In the genomic region with DNA sequence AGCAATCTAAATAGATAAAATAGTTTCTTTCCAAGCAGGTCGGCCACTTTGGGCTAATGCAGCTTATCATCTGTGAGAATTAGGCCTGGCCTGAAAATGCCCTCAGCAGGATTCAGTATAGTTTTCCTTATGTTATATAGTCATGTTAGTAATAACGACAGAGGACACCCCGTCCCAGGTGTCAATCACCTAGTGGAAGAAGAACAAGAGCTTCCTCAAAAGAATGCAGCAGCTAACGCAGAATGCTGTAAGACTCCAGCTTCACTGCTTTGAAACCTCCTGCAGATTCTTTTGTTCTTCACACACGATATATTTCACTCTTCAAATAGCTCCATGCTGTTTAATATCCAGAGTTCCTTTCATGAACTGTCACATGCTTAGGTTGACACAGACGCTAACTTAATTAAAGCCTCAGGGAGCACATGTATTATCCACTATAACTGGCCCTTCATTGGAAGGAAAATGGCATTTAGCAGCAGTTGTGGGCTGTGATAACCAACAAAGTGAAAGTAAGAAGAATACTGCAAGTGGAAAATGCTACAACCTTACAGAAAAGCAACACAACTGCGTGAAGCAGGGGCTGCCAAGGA, we compare ENCODE assay signal across 14 cellular contexts.
A peak's percentile ranks its signal among the peaks of the same experiment; 100 is the strongest.
DNase-seq lines count a peak whose midpoint lies in the region; ATAC-seq and TF ChIP-seq lines count a peak whose summit lies in the region.
"Had no signal": no experiment of that assay in that cellular context is flagged by ENCODE, and none has a peak within 500 bp of the region (broad histone marks: within the 10 kb centered on the region; RNA-seq: fewer than 3 reads in every experiment).

No MANE protein-coding gene starts in this region.

- no peak overlapping the region for H3K9ac ChIP-seq in Loucy (ENCODE audit: low read depth, low read length, poor library complexity, severe bottlenecking)

- H3K4me3 ChIP-seq in Loucy (ENCODE audit: low read length, poor library complexity, severe bottlenecking) (no peak overlapping the region), heart right ventricle (peak overlapping the region in 2 of 10 donors; percentile 2 to 6), tibial nerve (peak overlapping the region in 1 of 4 donors; percentile 11)
- H3K4me3 ChIP-seq: Peyer's patch had no signal

- intact Hi-C loops in heart right ventricle (cut with DNase I), result loop anchor here in 8 of 10 donors (2.0 to 10.0 kb wide), 11 partner anchors 55 to 387 kb away; no protein-coding TSS in a partner anchor

- H3K36me3 ChIP-seq in Loucy (ENCODE audit: insufficient read depth, low read length), result no peaks in the 10 kb centered on the region
- no peaks in the 10 kb centered on the region for H3K36me3 ChIP-seq in heart right ventricle
- no peaks in the 10 kb centered on the region for H3K36me3 ChIP-seq in tibial nerve
- H3K36me3 ChIP-seq: Peyer's patch had no signal

- no peak for TF ChIP-seq EP300 in tibial nerve (IDR thresholded peaks at IDR 0.05)

- H3K79me2 ChIP-seq in Loucy (ENCODE audit: insufficient read depth, low read length), result no peaks in the 10 kb centered on the region

- H3K27ac ChIP-seq in heart right ventricle (peak overlapping the region; percentile 5 to 92 (median 77)), tibial nerve (peak overlapping the region in 1 of 4 donors; percentile 47)
- H3K27ac ChIP-seq: Peyer's patch had no signal

- peak overlapping the region; percentile 18 for H3K4me2 ChIP-seq in Loucy (ENCODE audit: low read depth, low read length, poor library complexity, severe bottlenecking)

- TF ChIP-seq POLR2A in tibial nerve (IDR thresholded peaks at IDR 0.05), result no peak

- no peaks in the 10 kb centered on the region for H3F3A ChIP-seq in Loucy (ENCODE audit: low read depth)

- H3K4me1 ChIP-seq in Loucy (ENCODE audit: insufficient read depth, low read length, poor library complexity, severe bottlenecking) (peaks cover 6% of the 10 kb centered on the region), heart right ventricle (peaks cover 2 to 73% (median 57%) of the 10 kb centered on the region in 9 donors), tibial nerve (peaks cover 0 to 26% (median 4%) of the 10 kb centered on the region in 4 donors)
- H3K4me1 ChIP-seq: Peyer's patch had no signal

- DNase-seq in RPMI7951 (ENCODE audit: low read depth), result peak; percentile 5
- no peak for DNase-seq in heart right ventricle
- peak; percentile 51 for DNase-seq in retina
- no peak for DNase-seq in NCI-H2171 treated with DMSO at 0.1 percent for 48 hours (lab: John Stamatoyannopoulos, UW)
- DNase-seq in NCI-H524 (lab: John Stamatoyannopoulos, UW), result no peak
- no peak for DNase-seq in tibial nerve (ENCODE audit: low spot score in 2 of 2)
- DNase-seq: activated CD4-positive, alpha-beta memory T cell treated with anti-CD3 and anti-CD28 coated beads, Interleukin-2, amount 10 ng/mL, durations not matched to agents 7 days and 5 days; activated naive CD4-positive, alpha-beta T cell; NCI-H2107; Peyer's patch; stimulated activated CD4-positive, alpha-beta T cell treated with anti-CD3 and anti-CD28 coated beads, Interleukin-4, amount 100 ng/mL, for 1 hour; stimulated activated naive CD4-positive, alpha-beta T cell treated with Interleukin-2 at 50 U/mL for 16 hours had no signal

- no peaks in the 10 kb centered on the region for H3K27me3 ChIP-seq in Loucy (ENCODE audit: insufficient read depth, low read length, poor library complexity, severe bottlenecking)
- no peaks in the 10 kb centered on the region for H3K27me3 ChIP-seq in heart right ventricle
- H3K27me3 ChIP-seq in tibial nerve, result no peaks in the 10 kb centered on the region

- TF ChIP-seq CTCF in Loucy (conservative IDR thresholded peaks at IDR 0.05; ENCODE audit: low read length), result no peak
- TF ChIP-seq CTCF in heart right ventricle (IDR thresholded peaks at IDR 0.05), result no peak
- no peak for TF ChIP-seq CTCF in tibial nerve (IDR thresholded peaks at IDR 0.05)

- ATAC-seq in heart right ventricle, result peak in 4 of 8 donors; percentile 12 to 36 (median 24)
- no peak for ATAC-seq in HG03469 (IDR thresholded peaks at IDR 0.05; ENCODE audit: unreplicated experiment)

- no peaks in the 10 kb centered on the region for H3K9me2 ChIP-seq in Loucy (replicated peaks; ENCODE audit: low read depth, low read length)

- 25 to 31% methylated on average over 7 of the region's 7 CpGs for WGBS in heart right ventricle, 2 donors
- 34 to 36% methylated on average over 7 of the region's 7 CpGs for WGBS in tibial nerve, 2 donors

- H2AFZ ChIP-seq in Loucy (ENCODE audit: low read length), result peak overlapping the region; percentile 1; the same call in 1 of the 2 replicates

- H3K9me3 ChIP-seq in Loucy (ENCODE audit: insufficient read depth, low read depth, low read length) (no peaks in the 10 kb centered on the region), heart right ventricle (peaks cover 0 to 6% (median 0%) of the 10 kb centered on the region in 11 donors), tibial nerve (no peaks in the 10 kb centered on the region)
- H3K9me3 ChIP-seq: Peyer's patch had no signal

- no peaks in the 10 kb centered on the region for H4K20me1 ChIP-seq in Loucy (ENCODE audit: insufficient read depth, low read length, poor library complexity, severe bottlenecking)

Comparison
In these comparisons a context has a peak if more than half of its experiments do, and no peak if none do; other contexts are left out.
1. DNase-seq: peak in RPMI7951 (single experiment) and retina (single experiment); none in heart right ventricle (0 of 2), NCI-H2171 treated with DMSO at 0.1 percent for 48 hours (single experiment), NCI-H524 (0 of 2) and tibial nerve (0 of 2).